In genomic region chr11:79100093-79100704, GRCh38 we compare ENCODE assay signal across 9 cellular contexts.
A peak's percentile ranks its signal among the peaks of the same experiment; 100 is the strongest.
DNase-seq lines count a peak whose midpoint lies in the region; ATAC-seq and TF ChIP-seq lines count a peak whose summit lies in the region.
"Had no signal": no experiment of that assay in that cellular context is flagged by ENCODE, and none has a peak within 500 bp of the region (broad histone marks: within the 10 kb centered on the region; RNA-seq: fewer than 3 reads in every experiment).

No MANE protein-coding gene starts in this region.

- H3K36me3 Mint-ChIP-seq in activated CD8-positive, alpha-beta T cell treated with anti-CD3 and anti-CD28 coated beads, Interleukin-2, amount 10 ng/mL, durations not matched to agents 7 days and 5 days (ENCODE audit: low read depth): no peaks in the 10 kb centered on the region
- H3K36me3 Mint-ChIP-seq: natural killer cell treated with Interleukin-12 subunit alpha and Interleukin-12 subunit beta and Interleukin-15 and Interleukin-18, amount 100 ng/mL, for 72 hours had no signal

- no peaks in the 10 kb centered on the region for H3K4me1 ChIP-seq in left ventricle myocardium inferior

- H3K4me3 Mint-ChIP-seq in activated CD8-positive, alpha-beta T cell treated with anti-CD3 and anti-CD28 coated beads, Interleukin-2, amount 10 ng/mL, durations not matched to agents 7 days and 5 days: no peak overlapping the region
- H3K4me3 Mint-ChIP-seq: natural killer cell treated with Interleukin-12 subunit alpha and Interleukin-12 subunit beta and Interleukin-15 and Interleukin-18, amount 100 ng/mL, for 72 hours had no signal

- no peaks in the 10 kb centered on the region for H3K36me3 ChIP-seq in left ventricle myocardium inferior

- DNase-seq in AG09309 (ENCODE audit: low read depth) (no peak), GM10248 (ENCODE audit: extremely low spot score) (peak; percentile 73), HFF-Myc (ENCODE audit: extremely low read depth, low read depth) (no peak), MV-4-11 (lab: John Stamatoyannopoulos, UW) (peak; percentile 45), left ventricle myocardium inferior (no peak), NCI-H187 treated with DMSO at 0.1 percent for 48 hours (lab: John Stamatoyannopoulos, UW) (no peak)
- DNase-seq in activated CD8-positive, alpha-beta T cell treated with anti-CD3 and anti-CD28 coated beads, Interleukin-2, amount 10 ng/mL, durations not matched to agents 7 days and 5 days: peak; percentile 53
- DNase-seq in stimulated activated CD4-positive, alpha-beta T cell treated with anti-CD3 and anti-CD28 coated beads, Interleukin-2, amount 100 ng/mL, for 48 hours: peak; percentile 16 to 30

- TF ChIP-seq CTCF in AG09309 (IDR thresholded peaks at IDR 0.05; ENCODE audit: control insufficient read depth, insufficient read depth, low read depth, low read length, missing control alignments) (peak; percentile 87), GM10248 (IDR thresholded peaks at IDR 0.05; ENCODE audit: control extremely low read depth, extremely low read depth, low read depth, missing control alignments) (peak; percentile 63), HFF-Myc (IDR thresholded peaks at IDR 0.05; ENCODE audit: low read depth, low read length, missing control alignments) (peak; percentile 80), left ventricle myocardium inferior (IDR thresholded peaks at IDR 0.05; ENCODE audit: borderline replicate concordance) (peak; percentile 73)

- POLR2A ChIA-PET in GM10248 (lab: Yijun Ruan, JAX): no interaction called here
- POLR2A ChIA-PET in activated CD8-positive, alpha-beta T cell treated with anti-CD3 and anti-CD28 coated beads, Interleukin-2, amount 10 ng/mL, durations not matched to agents 7 days and 5 days (lab: Charles Lee): no interaction called here

- no peak overlapping the region for H3K27ac ChIP-seq in left ventricle myocardium inferior (replicated peaks)

- no peak overlapping the region for H3K27ac Mint-ChIP-seq in activated CD8-positive, alpha-beta T cell treated with anti-CD3 and anti-CD28 coated beads, Interleukin-2, amount 10 ng/mL, durations not matched to agents 7 days and 5 days
- H3K27ac Mint-ChIP-seq: natural killer cell treated with Interleukin-12 subunit alpha and Interleukin-12 subunit beta and Interleukin-15 and Interleukin-18, amount 100 ng/mL, for 72 hours had no signal

- no peak overlapping the region for H3K4me3 ChIP-seq in AG09309 (ENCODE audit: control insufficient read depth, low read depth, low read length)
- no peak overlapping the region for H3K4me3 ChIP-seq in HFF-Myc (replicated peaks; ENCODE audit: low read depth, low read length)
- H3K4me3 ChIP-seq in left ventricle myocardium inferior: no peak overlapping the region

- ATAC-seq in activated CD8-positive, alpha-beta T cell treated with anti-CD3 and anti-CD28 coated beads, Interleukin-2, amount 10 ng/mL, durations not matched to agents 7 days and 5 days: peak; percentile 57

- intact Hi-C loops in left ventricle myocardium inferior (cut with micrococcal nuclease): no loop called here

- no peaks in the 10 kb centered on the region for H3K4me1 Mint-ChIP-seq in activated CD8-positive, alpha-beta T cell treated with anti-CD3 and anti-CD28 coated beads, Interleukin-2, amount 10 ng/mL, durations not matched to agents 7 days and 5 days (ENCODE audit: low read depth)

- H3K27me3 ChIP-seq in left ventricle myocardium inferior (ENCODE audit: low read depth): peaks cover 50% of the 10 kb centered on the region

- H3K9me3 ChIP-seq in left ventricle myocardium inferior (replicated peaks): no peaks in the 10 kb centered on the region

- H3K9me3 Mint-ChIP-seq in activated CD8-positive, alpha-beta T cell treated with anti-CD3 and anti-CD28 coated beads, Interleukin-2, amount 10 ng/mL, durations not matched to agents 7 days and 5 days (ENCODE audit: insufficient read depth): no peaks in the 10 kb centered on the region
- H3K9me3 Mint-ChIP-seq: natural killer cell treated with Interleukin-12 subunit alpha and Interleukin-12 subunit beta and Interleukin-15 and Interleukin-18, amount 100 ng/mL, for 72 hours had no signal

- H3K27me3 Mint-ChIP-seq in activated CD8-positive, alpha-beta T cell treated with anti-CD3 and anti-CD28 coated beads, Interleukin-2, amount 10 ng/mL, durations not matched to agents 7 days and 5 days (ENCODE audit: low read depth): no peaks in the 10 kb centered on the region

- CTCF ChIA-PET in GM10248 (lab: Yijun Ruan, JAX): interaction anchor here (0.7 to 7.0 kb wide), 24 partner anchors 10 to 460 kb away, joined by 3 to 98 read pairs (median 5); no protein-coding TSS in a partner anchor
- CTCF ChIA-PET in activated CD8-positive, alpha-beta T cell treated with anti-CD3 and anti-CD28 coated beads, Interleukin-2, amount 10 ng/mL, durations not matched to agents 7 days and 5 days (lab: Charles Lee): interaction anchor here (0.8 to 3.6 kb wide), 10 partner anchors 13 to 458 kb away, joined by 3 to 48 read pairs (median 3); no protein-coding TSS in a partner anchor

Comparison
In these comparisons a context has a peak if more than half of its experiments do, and no peak if none do; other contexts are left out.
1. DNase-seq: peak in GM10248 (single experiment), MV-4-11 (single experiment), activated CD8-positive, alpha-beta T cell treated with anti-CD3 and anti-CD28 coated beads, Interleukin-2, amount 10 ng/mL, durations not matched to agents 7 days and 5 days (single experiment) and stimulated activated CD4-positive, alpha-beta T cell treated with anti-CD3 and anti-CD28 coated beads, Interleukin-2, amount 100 ng/mL, for 48 hours (2 of 2); none in AG09309 (single experiment), HFF-Myc (single experiment), left ventricle myocardium inferior (single experiment) and NCI-H187 treated with DMSO at 0.1 percent for 48 hours (single experiment).
2. Peak in every context shown above with its lines, with median percentiles within 50 percentile points of each other: CTCF ChIP-seq.